10 cellular contexts compared by ENCODE assay signal in the genomic region with DNA sequence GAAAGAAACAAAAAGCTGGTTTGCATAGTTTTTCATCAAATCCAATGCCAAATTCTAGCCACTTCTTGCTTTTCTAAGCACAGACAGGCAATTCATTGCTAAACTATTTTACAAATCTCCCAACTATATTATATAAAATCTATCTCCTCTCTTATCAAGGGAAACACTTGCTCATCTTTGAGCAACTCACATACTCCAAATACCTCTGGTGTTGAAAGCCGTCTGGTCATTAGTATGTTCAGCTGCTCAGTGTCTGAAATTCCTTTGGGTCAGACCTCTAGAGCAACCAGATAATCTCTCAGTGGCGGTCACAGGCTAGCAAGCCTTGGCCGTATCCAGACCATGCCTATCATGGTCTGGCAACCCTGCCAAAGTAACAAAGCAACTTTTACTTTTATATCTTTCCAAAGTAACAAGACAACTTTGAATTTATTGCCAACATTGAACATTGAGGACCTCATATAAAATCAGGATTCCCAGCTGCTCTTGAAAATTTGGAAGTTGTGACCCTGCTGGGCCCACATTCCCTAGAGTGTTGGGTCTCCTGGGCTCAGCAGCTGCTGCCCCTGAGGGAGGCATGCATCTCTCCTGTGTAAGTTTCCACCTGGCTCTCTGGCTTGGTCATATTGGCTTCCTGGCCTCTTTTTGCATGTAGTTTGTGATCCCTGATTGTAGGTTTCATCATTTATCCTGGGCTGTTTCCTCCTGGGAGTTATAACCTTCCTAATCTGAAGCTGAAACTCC. TPM values are rescaled to one million over a fixed set of nuclear protein-coding genes. Genes with fewer than 3 reads are reported as not detected.
A peak's percentile ranks its signal among the peaks of the same experiment; 100 is the strongest.
DNase-seq lines count a peak whose midpoint lies in the region; ATAC-seq, FAIRE-seq and TF ChIP-seq lines count a peak whose summit lies in the region.
"Had no signal": no experiment of that assay in that cellular context is flagged by ENCODE, and none has a peak within 500 bp of the region (broad histone marks: within the 10 kb centered on the region; RNA-seq: fewer than 3 reads in every experiment).

No MANE protein-coding gene starts in this region.

- H3K4me2 ChIP-seq in HepG2 (ENCODE audit: low read depth, low read length) (no peak overlapping the region), OCI-LY3 (ENCODE audit: low read length) (peak overlapping the region; percentile 18)

- 10% methylated on average over 3 of the region's 3 CpGs for WGBS in HepG2 (ENCODE audit: low lambda C conversion rate)
- 55% methylated on average over 3 of the region's 3 CpGs for WGBS in right lobe of liver (ENCODE audit: insufficient coverage, low coverage, low lambda C conversion rate, missing lambda C conversion rate)

- no peak for TF ChIP-seq RAD21 in HepG2 (CRISPR knock-in tag; IDR thresholded peaks at IDR 0.05)

- BruUV-seq in HepG2 (replicated peaks; lab: Mats Ljungman, UMichigan), result no TSS peak

- peaks cover 0 to 26% of the 10 kb centered on the region in 2 experiments; a peak in 2 of 5 replicates for H3K27me3 ChIP-seq in HepG2 (ENCODE audit: control insufficient read depth in 1 of 2, insufficient read depth in 2 of 2, low read length in 2 of 2)
- no peaks in the 10 kb centered on the region for H3K27me3 ChIP-seq in right lobe of liver
- H3K27me3 ChIP-seq in OCI-LY3 (ENCODE audit: low read depth, low read length), result peaks cover 4% of the 10 kb centered on the region; the same call in 1 of the 2 replicates

- in situ Hi-C loops in HepG2 (cut with HindIII; ENCODE audit: extremely low pct_ligation_motif_present, low pct_unique_long_range_greater_than_20kb), result no loop called here

- H3K27ac ChIP-seq in HepG2 (ENCODE audit: extremely low read length, insufficient read depth, low read length) (no peak overlapping the region), right lobe of liver (no peak overlapping the region), OCI-LY3 (ENCODE audit: low read length) (peak overlapping the region; percentile 61)

- H3K4me1 ChIP-seq in HepG2 (ENCODE audit: insufficient read depth, low read length) (no peaks in the 10 kb centered on the region), right lobe of liver (no peaks in the 10 kb centered on the region), OCI-LY3 (ENCODE audit: low read length) (peaks cover 27% of the 10 kb centered on the region)

- CTCF ChIA-PET in HepG2 (lab: Yijun Ruan, JAX; ENCODE audit: low intra/inter-chr PET ratio, low total read pairs), result no interaction called here

- TF ChIP-seq CTCF in HepG2 (CRISPR knock-in tag; IDR thresholded peaks at IDR 0.05) (no peak), right lobe of liver (IDR thresholded peaks at IDR 0.05) (no peak), OCI-LY3 (IDR thresholded peaks at IDR 0.05; ENCODE audit: low read depth, low read length) (no peak)

- peak; percentile 69 for ATAC-seq in HepG2
- ATAC-seq in right lobe of liver, result no peak
- ATAC-seq in HG03025 (IDR thresholded peaks at IDR 0.05; ENCODE audit: low FRiP score, unreplicated experiment), result no peak
- ATAC-seq in GM19455 (IDR thresholded peaks at IDR 0.05; ENCODE audit: unreplicated experiment), result no peak
- ATAC-seq in HG02623 (IDR thresholded peaks at IDR 0.05; ENCODE audit: unreplicated experiment), result no peak
- no peak for ATAC-seq in esophagus mucosa

- DNase-seq in HepG2 (ENCODE audit: low spot score) (peak; percentile 30), right lobe of liver (no peak), fibroblast of the conjunctiva (ENCODE audit: low read depth) (peak; percentile 8)
- DNase-seq: COR-L47, NCI-H1092 treated with DMSO at 0.1 percent for 48 hours had no signal

- POLR2A ChIA-PET in HepG2 (lab: Yijun Ruan, JAX), result no interaction called here

- H3K36me3 ChIP-seq in HepG2 (replicated peaks in 1 of 2; ENCODE audit: control insufficient read depth in 1 of 2, insufficient read depth in 2 of 2, low read length in 2 of 2) (no peaks in the 10 kb centered on the region), right lobe of liver (no peaks in the 10 kb centered on the region), OCI-LY3 (replicated peaks; ENCODE audit: low read depth, low read length) (peaks cover 13% of the 10 kb centered on the region)

- H3K9me3 ChIP-seq in HepG2 (ENCODE audit: low read length), result no peaks in the 10 kb centered on the region
- H3K9me3 ChIP-seq in right lobe of liver, result no peaks in the 10 kb centered on the region
- H3K9me3 ChIP-seq in OCI-LY3 (ENCODE audit: insufficient read depth, low read length), result peaks cover 13% of the 10 kb centered on the region

- no peak for FAIRE-seq in HepG2 (lab: Jason Lieb, UNC)

- no peak overlapping the region for H2AFZ ChIP-seq in HepG2 (ENCODE audit: low read length)
- H2AFZ ChIP-seq in OCI-LY3 (ENCODE audit: low read depth, low read length), result peak overlapping the region; percentile 88

- TF ChIP-seq POLR2A in HepG2 (IDR thresholded peaks at IDR 0.05; ENCODE audit: insufficient read depth in 1 of 2, low read depth in 2 of 2, low read length in 2 of 2), result no peak
- TF ChIP-seq POLR2A in right lobe of liver (IDR thresholded peaks at IDR 0.05), result no peak

- intact Hi-C loops in HepG2 (cut with micrococcal nuclease; ENCODE audit: unreplicated experiment) (no loop called here), right lobe of liver (cut with DNase I) (no loop called here)

- H4K20me1 ChIP-seq in HepG2 (ENCODE audit: insufficient read depth, low read length) (no peaks in the 10 kb centered on the region), OCI-LY3 (ENCODE audit: insufficient read depth, low read length) (no peaks in the 10 kb centered on the region)

- H3K4me3 ChIP-seq in HepG2 (replicated peaks in 1 of 3; ENCODE audit: insufficient read depth in 1 of 3, low read depth in 2 of 3, low read length in 3 of 3) (no peak overlapping the region), right lobe of liver (no peak overlapping the region), OCI-LY3 (ENCODE audit: low read length) (no peak overlapping the region)

- H3K79me2 ChIP-seq in HepG2 (ENCODE audit: insufficient read depth, low read length), result no peaks in the 10 kb centered on the region
- H3K79me2 ChIP-seq in OCI-LY3 (ENCODE audit: low read length), result no peaks in the 10 kb centered on the region

- no peak for TF ChIP-seq EP300 in HepG2 (IDR thresholded peaks at IDR 0.05; ENCODE audit: low read depth in 2 of 2, low read length in 2 of 2)
- no peak for TF ChIP-seq EP300 in HepG2 (CRISPR knock-in tag; IDR thresholded peaks at IDR 0.05; ENCODE audit: borderline replicate concordance)

- no peak overlapping the region for H3K9ac ChIP-seq in HepG2 (ENCODE audit: insufficient read depth, low read depth, low read length)
- H3K9ac ChIP-seq in OCI-LY3 (ENCODE audit: low read length), result no peak overlapping the region

TF ChIP-seq in HepG2, 621 proteins besides CTCF, POLR2A, EP300 and RAD21 (continues in another document):
- TF ChIP-seq ZNF780A (CRISPR knock-in tag; IDR thresholded peaks at IDR 0.05), result no peak
- TF ChIP-seq JARID2 (CRISPR knock-in tag; IDR thresholded peaks at IDR 0.05; ENCODE audit: insufficient replicate concordance), result no peak
- no peak for TF ChIP-seq ZNF746 (CRISPR knock-in tag; IDR thresholded peaks at IDR 0.05)
- TF ChIP-seq RARA (CRISPR knock-in tag; IDR thresholded peaks at IDR 0.05), result no peak
- TF ChIP-seq ZNF264 (CRISPR knock-in tag; IDR thresholded peaks at IDR 0.05), result no peak
- TF ChIP-seq SMARCE1 (IDR thresholded peaks at IDR 0.05; ENCODE audit: borderline replicate concordance), result no peak
- TF ChIP-seq ZMYM4 (CRISPR knock-in tag; IDR thresholded peaks at IDR 0.05), result no peak
- TF ChIP-seq, protein P1, sequence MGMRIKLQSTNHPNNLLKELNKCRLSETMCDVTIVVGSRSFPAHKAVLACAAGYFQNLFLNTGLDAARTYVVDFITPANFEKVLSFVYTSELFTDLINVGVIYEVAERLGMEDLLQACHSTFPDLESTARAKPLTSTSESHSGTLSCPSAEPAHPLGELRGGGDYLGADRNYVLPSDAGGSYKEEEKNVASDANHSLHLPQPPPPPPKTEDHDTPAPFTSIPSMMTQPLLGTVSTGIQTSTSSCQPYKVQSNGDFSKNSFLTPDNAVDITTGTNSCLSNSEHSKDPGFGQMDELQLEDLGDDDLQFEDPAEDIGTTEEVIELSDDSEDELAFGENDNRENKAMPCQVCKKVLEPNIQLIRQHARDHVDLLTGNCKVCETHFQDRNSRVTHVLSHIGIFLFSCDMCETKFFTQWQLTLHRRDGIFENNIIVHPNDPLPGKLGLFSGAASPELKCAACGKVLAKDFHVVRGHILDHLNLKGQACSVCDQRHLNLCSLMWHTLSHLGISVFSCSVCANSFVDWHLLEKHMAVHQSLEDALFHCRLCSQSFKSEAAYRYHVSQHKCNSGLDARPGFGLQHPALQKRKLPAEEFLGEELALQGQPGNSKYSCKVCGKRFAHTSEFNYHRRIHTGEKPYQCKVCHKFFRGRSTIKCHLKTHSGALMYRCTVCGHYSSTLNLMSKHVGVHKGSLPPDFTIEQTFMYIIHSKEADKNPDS (CRISPR knock-in tag; IDR thresholded peaks at IDR 0.05), result no peak
- TF ChIP-seq NPAS2 (CRISPR knock-in tag; IDR thresholded peaks at IDR 0.05; ENCODE audit: borderline replicate concordance), result no peak
- TF ChIP-seq MED8 (CRISPR knock-in tag; IDR thresholded peaks at IDR 0.05; ENCODE audit: insufficient replicate concordance), result no peak

RNA-seq across cellular contexts. Expression of gene LANCL2, which starts 56.8 kb away (rescaled TPM):
- total RNA-seq in HepG2 (2016; rRNA removed; fragmentation: Illumina TruSeq; extraction: Trizol) (13.8 and 22.0 TPM in 2 replicates), right lobe of liver (10 to 100 TPM in 1 of 6 experiments, 1 to 10 TPM in 5; 7.3 to 12.1 (median 8.3) TPM), esophagus mucosa (10.0 TPM)
- total RNA-seq in HepG2 (2016; cell fraction: cytosol; rRNA removed; fragmentation: Illumina TruSeq; extraction: Trizol; ENCODE audit: low read depth), result 4.6 and 5.7 TPM in 2 replicates
- 14.5 and 21.5 TPM in 2 replicates for total RNA-seq in HepG2 (2016; cell fraction: insoluble cytoplasmic fraction; rRNA removed; fragmentation: Illumina TruSeq; extraction: Trizol)
- total RNA-seq in HepG2 (2016; cell fraction: membrane; rRNA removed; fragmentation: Illumina TruSeq; extraction: Trizol), result 6.3 TPM in 2 replicates
- 9.4 and 10.2 TPM in 2 replicates for total RNA-seq in HepG2 (2016; cell fraction: nucleus; rRNA removed; fragmentation: Illumina TruSeq; extraction: Trizol)
- 9.8 and 10.0 TPM in 2 replicates for polyA plus RNA-seq in HepG2 (2011; rRNA removed)
- polyA plus RNA-seq in HepG2 (2011; cell fraction: cytosol; rRNA removed), result 11.7 and 12.5 TPM in 2 replicates
- polyA plus RNA-seq in HepG2 (2011; cell fraction: nucleus; rRNA removed), result 3.7 and 6.6 TPM in 2 replicates
- 7.3 and 8.8 TPM in 2 replicates for polyA plus RNA-seq in HepG2 (2012)
- 4.1 and 4.3 TPM in 2 replicates for polyA plus RNA-seq in HepG2 (2016; cell fraction: cytosol; fragmentation: Illumina TruSeq; extraction: Trizol; ENCODE audit: low read depth)
- 19.0 and 21.3 TPM in 2 replicates for polyA plus RNA-seq in HepG2 (2016; cell fraction: insoluble cytoplasmic fraction; fragmentation: Illumina TruSeq; extraction: Trizol; ENCODE audit: low read depth)
- 5.6 and 6.6 TPM in 2 replicates for polyA plus RNA-seq in HepG2 (2016; cell fraction: membrane; fragmentation: Illumina TruSeq; extraction: Trizol; ENCODE audit: low read depth)
- polyA plus RNA-seq in HepG2 (2016; cell fraction: nucleus; fragmentation: Illumina TruSeq; extraction: Trizol; ENCODE audit: insufficient read depth, low read depth), result 11.1 and 16.0 TPM in 2 replicates
- polyA minus RNA-seq in HepG2 (2011; rRNA and poly(A)+ RNA removed; ENCODE audit: low replicate concordance), result 30.3 and 36.9 TPM in 2 replicates
- polyA minus RNA-seq in HepG2 (2011; cell fraction: cytosol; rRNA and poly(A)+ RNA removed), result 7.6 and 8.4 TPM in 2 replicates
- 4.7 and 8.1 TPM in 2 replicates for polyA minus RNA-seq in HepG2 (2011; cell fraction: nucleus; rRNA and poly(A)+ RNA removed)

Comparison
In these comparisons a context has a peak if more than half of its experiments do, and no peak if none do; other contexts are left out.
1. DNase-seq: peak in HepG2 (single experiment) and fibroblast of the conjunctiva (single experiment); none in right lobe of liver (0 of 3).